In genomic region chr5:72427488-72428437, GRCh38 we compare ENCODE assay signal across 1 cellular context.
TF ChIP-seq lines count a peak whose summit lies in the region.

No MANE protein-coding gene starts in this region.

TF ChIP-seq in H1, 55 proteins besides CTCF, POLR2A, EP300 and RAD21:
- peak; percentile 30; the same call in 1 of the 2 replicates for TF ChIP-seq RFX5 (IDR thresholded peaks at IDR 0.05; ENCODE audit: borderline replicate concordance, low read depth, low read length)
- no peak for TF ChIP-seq CHD2 (IDR thresholded peaks at IDR 0.05; ENCODE audit: low read length)
TF ChIP-seq in H1: peak in this region for 1.
